In genomic region chr1:236486315-236486714, GRCh38 we compare ENCODE assay signal across 27 cellular contexts.
"Had no signal": no experiment of that assay in that cellular context is flagged by ENCODE, and none has a peak within 500 bp of the region (broad histone marks: within the 10 kb centered on the region; RNA-seq: fewer than 3 reads in every experiment).

No MANE protein-coding gene starts in this region.

- H3K36me3 ChIP-seq: left ventricle myocardium inferior, pancreas, prostate gland, tibial nerve, uterus had no signal

- ATAC-seq: natural killer cell; pancreas; right cardiac atrium; sciatic nerve; stimulated activated naive CD8-positive, alpha-beta T cell treated with anti-CD3 and anti-CD28 coated beads, Interleukin-15, amount 100 ng/mL, for 72 hours had no signal

- H3K4me3 ChIP-seq: left ventricle myocardium inferior, lung, pancreas, prostate gland, skin epidermis, tibial nerve, uterus had no signal

- DNase-seq: islet precursor cell; left ventricle myocardium inferior; mesendoderm; naive B cell; natural killer cell; nephron progenitor cell; nucleus accumbens; pancreas; posterior cingulate gyrus; retina; right cardiac atrium; stimulated activated CD4-positive, alpha-beta T cell treated with anti-CD3 and anti-CD28 coated beads, Interleukin-12 subunit alpha, Interleukin-12 subunit beta, amount 100 ng/mL, for 4 hours; stimulated activated CD4-positive, alpha-beta T cell treated with anti-CD3 and anti-CD28 coated beads, Interleukin-15, amount 100 ng/mL, for 24 hours; stimulated activated CD4-positive, alpha-beta T cell treated with anti-CD3 and anti-CD28 coated beads, Interleukin-2, amount 100 ng/mL, for 24 hours; stimulated activated CD4-positive, alpha-beta T cell treated with anti-CD3 and anti-CD28 coated beads, Interleukin-4, amount 100 ng/mL, for 1 hour; stimulated activated naive CD4-positive, alpha-beta T cell treated with Interleukin-2 at 50 U/mL for 16 hours; stimulated activated naive CD8-positive, alpha-beta T cell treated with anti-CD3 and anti-CD28 coated beads, Interleukin-15, amount 100 ng/mL, for 72 hours; substantia nigra; uterus had no signal

- H3K9me3 Mint-ChIP-seq: mesothelial cell of epicardium; naive B cell; natural killer cell; nephron progenitor cell; stimulated activated memory B cell treated with anti-CD40 and anti-IgM and Interleukin-4, amounts not matched to agents 10 μg/mL and 1 μg/mL and 100 μg/mL, for 72 hours; stimulated activated naive CD8-positive, alpha-beta T cell treated with anti-CD3 and anti-CD28 coated beads, Interleukin-15, amount 100 ng/mL, for 72 hours; type B pancreatic cell had no signal

- H3K36me3 Mint-ChIP-seq: naive B cell; natural killer cell; stimulated activated memory B cell treated with anti-CD40 and anti-IgM and Interleukin-4, amounts not matched to agents 10 μg/mL and 1 μg/mL and 100 μg/mL, for 72 hours had no signal

- H3K27me3 ChIP-seq: pancreas, tibial nerve, uterus had no signal

- H3K4me3 Mint-ChIP-seq: mesothelial cell of epicardium; naive B cell; natural killer cell; nephron progenitor cell; stimulated activated memory B cell treated with anti-CD40 and anti-IgM and Interleukin-4, amounts not matched to agents 10 μg/mL and 1 μg/mL and 100 μg/mL, for 72 hours; stimulated activated naive CD8-positive, alpha-beta T cell treated with anti-CD3 and anti-CD28 coated beads, Interleukin-15, amount 100 ng/mL, for 72 hours; type B pancreatic cell had no signal

- H3K27ac ChIP-seq: left ventricle myocardium inferior, pancreas, prostate gland, skin epidermis, tibial nerve, uterus had no signal

- H3K9me3 ChIP-seq: left ventricle myocardium inferior, pancreas, prostate gland, tibial nerve, uterus had no signal

- H3K27ac Mint-ChIP-seq: natural killer cell; stimulated activated memory B cell treated with anti-CD40 and anti-IgM and Interleukin-4, amounts not matched to agents 10 μg/mL and 1 μg/mL and 100 μg/mL, for 72 hours; stimulated activated naive CD8-positive, alpha-beta T cell treated with anti-CD3 and anti-CD28 coated beads, Interleukin-15, amount 100 ng/mL, for 72 hours; type B pancreatic cell had no signal

- H3K27me3 Mint-ChIP-seq: type B pancreatic cell had no signal

- H3K4me1 ChIP-seq: prostate gland, tibial nerve, uterus had no signal
